23 cellular contexts compared by ENCODE assay signal in genomic region chr2:240705204-240705781, GRCh38. TPM values are rescaled to one million over a fixed set of nuclear protein-coding genes. Genes with fewer than 3 reads are reported as not detected.
DNase-seq lines count a peak whose midpoint lies in the region; ATAC-seq and TF ChIP-seq lines count a peak whose summit lies in the region.
"Had no signal": no experiment of that assay in that cellular context is flagged by ENCODE, and none has a peak within 500 bp of the region (broad histone marks: within the 10 kb centered on the region; RNA-seq: fewer than 3 reads in every experiment).

No MANE protein-coding gene starts in this region.

- peaks cover 36% of the 10 kb centered on the region for H3K27me3 ChIP-seq in DND-41 (ENCODE audit: insufficient read depth, low read length, poor library complexity)
- H3K27me3 ChIP-seq in naive thymus-derived CD4-positive, alpha-beta T cell (ENCODE audit: control insufficient read depth in 2 of 2, insufficient read depth in 2 of 2, low read length in 2 of 2): peaks cover 0 to 3% of the 10 kb centered on the region in 2 donors
- no peaks in the 10 kb centered on the region for H3K27me3 ChIP-seq in Peyer's patch

- TF ChIP-seq POLR2A in Peyer's patch (IDR thresholded peaks at IDR 0.05): no peak

- no peak overlapping the region for H3K9ac ChIP-seq in DND-41 (ENCODE audit: low read depth, low read length)

- H3K9me3 Mint-ChIP-seq in activated CD8-positive, alpha-beta memory T cell treated with anti-CD3 and anti-CD28 coated beads, Interleukin-2, amount 10 ng/mL, durations not matched to agents 7 days and 5 days (ENCODE audit: low read depth): no peaks in the 10 kb centered on the region
- H3K9me3 Mint-ChIP-seq in activated T-helper 1 cell treated with anti-CD3 and anti-CD28 coated beads, Interleukin-12 subunit alpha, Interleukin-12 subunit beta, Interleukin-2, Interleukin-4 antibody, amounts not matched to agents 30 ng/mL and 10 ng/mL and 1 ng/mL, durations not matched to agents 14 hours and 24 hours and 36 hours: no peaks in the 10 kb centered on the region
- peaks cover 0 to 3% (median 0%) of the 10 kb centered on the region in 11 donors for H3K9me3 Mint-ChIP-seq in naive thymus-derived CD4-positive, alpha-beta T cell
- H3K9me3 Mint-ChIP-seq in type B pancreatic cell: no peaks in the 10 kb centered on the region
- H3K9me3 Mint-ChIP-seq: CD4-positive, CD25-positive, alpha-beta regulatory T cell; stimulated activated naive B cell treated with anti-CD40 and anti-IgM and Interleukin-4, amounts not matched to agents 10 μg/mL and 1 μg/mL and 100 μg/mL, for 72 hours had no signal

- H3K4me3 ChIP-seq in DND-41 (ENCODE audit: low read depth in 1 of 2, low read length in 2 of 2): no peak overlapping the region
- no peak overlapping the region for H3K4me3 ChIP-seq in naive thymus-derived CD4-positive, alpha-beta T cell (ENCODE audit: low read length)
- H3K4me3 ChIP-seq in Peyer's patch: no peak overlapping the region
- H3K4me3 ChIP-seq: A549, heart right ventricle, tibial nerve had no signal

- no peak overlapping the region for H3K4me2 ChIP-seq in DND-41 (ENCODE audit: insufficient read depth, low read length)
- H3K4me2 ChIP-seq: A549 had no signal

- peak; percentile 47 for DNase-seq in activated CD8-positive, alpha-beta memory T cell treated with anti-CD3 and anti-CD28 coated beads, Interleukin-2, amount 10 ng/mL, durations not matched to agents 7 days and 5 days
- no peak for DNase-seq in activated CD8-positive, alpha-beta memory T cell treated with anti-CD3 and anti-CD28 coated beads, Interleukin-2, amount 50 U/mL, for 48 hours
- peak; percentile 27 for DNase-seq in DND-41
- DNase-seq in activated T-helper 1 cell treated with anti-CD3 and anti-CD28 coated beads, Interleukin-12 subunit alpha, Interleukin-12 subunit beta, Interleukin-2, Interleukin-4 antibody, amounts not matched to agents 30 ng/mL and 10 ng/mL and 1 ng/mL, durations not matched to agents 14 hours and 24 hours and 36 hours (ENCODE audit: low spot score): no peak
- peak in 3 of 9 donors; percentile 23 to 25 (median 24) for DNase-seq in naive thymus-derived CD4-positive, alpha-beta T cell
- DNase-seq in hypothalamus (lab: John Stamatoyannopoulos, UW): no peak
- DNase-seq in type B pancreatic cell (ENCODE audit: extremely low spot score, unreplicated experiment): no peak
- no peak for DNase-seq in Peyer's patch
- DNase-seq: activated CD4-positive, CD25-positive, alpha-beta regulatory T cell; anterior cingulate cortex; DMS53; islet precursor cell; mammary epithelial cell; NCI-H2171; NCI-H748 treated with DMSO at 0.1 percent for 48 hours; stimulated activated naive B cell treated with anti-CD40 and anti-IgM and Interleukin-4, amounts not matched to agents 10 μg/mL and 1 μg/mL and 100 μg/mL, for 72 hours had no signal

- no peak overlapping the region for H3K27ac Mint-ChIP-seq in activated CD8-positive, alpha-beta memory T cell treated with anti-CD3 and anti-CD28 coated beads, Interleukin-2, amount 10 ng/mL, durations not matched to agents 7 days and 5 days
- no peak overlapping the region for H3K27ac Mint-ChIP-seq in activated T-helper 1 cell treated with anti-CD3 and anti-CD28 coated beads, Interleukin-12 subunit alpha, Interleukin-12 subunit beta, Interleukin-2, Interleukin-4 antibody, amounts not matched to agents 30 ng/mL and 10 ng/mL and 1 ng/mL, durations not matched to agents 14 hours and 24 hours and 36 hours
- peak overlapping the region in 3 of 9 donors; percentile 15 to 78 (median 46) for H3K27ac Mint-ChIP-seq in naive thymus-derived CD4-positive, alpha-beta T cell
- H3K27ac Mint-ChIP-seq in type B pancreatic cell: no peak overlapping the region
- H3K27ac Mint-ChIP-seq: stimulated activated naive B cell treated with anti-CD40 and anti-IgM and Interleukin-4, amounts not matched to agents 10 μg/mL and 1 μg/mL and 100 μg/mL, for 72 hours had no signal

- peaks cover 8% of the 10 kb centered on the region for H4K20me1 ChIP-seq in DND-41 (ENCODE audit: insufficient read depth, low read length)

- POLR2A ChIA-PET in naive thymus-derived CD4-positive, alpha-beta T cell (lab: Charles Lee): interaction anchor here (0.8 kb wide), 1 partner anchor 83 kb away, joined by 5 read pairs; no protein-coding TSS in a partner anchor

- H3K27ac ChIP-seq in DND-41 (ENCODE audit: low read length): no peak overlapping the region
- no peak overlapping the region for H3K27ac ChIP-seq in naive thymus-derived CD4-positive, alpha-beta T cell (ENCODE audit: low read depth, low read length)
- no peak overlapping the region for H3K27ac ChIP-seq in Peyer's patch
- H3K27ac ChIP-seq: A549, heart right ventricle, tibial nerve had no signal

- no peak for ATAC-seq in activated CD8-positive, alpha-beta memory T cell treated with anti-CD3 and anti-CD28 coated beads, Interleukin-2, amount 10 ng/mL, durations not matched to agents 7 days and 5 days
- ATAC-seq in DND-41 (ENCODE audit: insufficient read depth, low read depth): peak; percentile 75
- peak; percentile 42 for ATAC-seq in naive thymus-derived CD4-positive, alpha-beta T cell
- ATAC-seq: A549; stimulated activated naive B cell treated with anti-CD40 and anti-IgM and Interleukin-4, amounts not matched to agents 10 μg/mL and 1 μg/mL and 100 μg/mL, for 72 hours had no signal

- no peaks in the 10 kb centered on the region for H3K79me2 ChIP-seq in DND-41 (ENCODE audit: insufficient read depth, low read length)

- no peak overlapping the region for H2AFZ ChIP-seq in DND-41 (ENCODE audit: low read depth, low read length)

- H3K9me3 ChIP-seq in DND-41 (ENCODE audit: insufficient read depth, low read length, severe bottlenecking): no peaks in the 10 kb centered on the region
- H3K9me3 ChIP-seq in naive thymus-derived CD4-positive, alpha-beta T cell (ENCODE audit: control insufficient read depth in 2 of 3, low read length in 3 of 3): no peaks in the 10 kb centered on the region
- H3K9me3 ChIP-seq in Peyer's patch: no peaks in the 10 kb centered on the region
- H3K9me3 ChIP-seq: A549, heart right ventricle, tibial nerve had no signal

- no peaks in the 10 kb centered on the region for H3K36me3 ChIP-seq in DND-41 (ENCODE audit: insufficient read depth, low read length)
- no peaks in the 10 kb centered on the region for H3K36me3 ChIP-seq in naive thymus-derived CD4-positive, alpha-beta T cell (ENCODE audit: control insufficient read depth in 2 of 3, insufficient read depth in 3 of 3, low read length in 3 of 3)
- H3K36me3 ChIP-seq in Peyer's patch: no peaks in the 10 kb centered on the region
- H3K36me3 ChIP-seq: heart right ventricle, tibial nerve had no signal

- H3K4me1 ChIP-seq in DND-41 (ENCODE audit: insufficient read depth, low read length): peaks cover 6% of the 10 kb centered on the region; the same call in 1 of the 2 replicates
- peaks cover 10 to 22% of the 10 kb centered on the region in 2 donors for H3K4me1 ChIP-seq in naive thymus-derived CD4-positive, alpha-beta T cell (ENCODE audit: control insufficient read depth in 2 of 2, insufficient read depth in 2 of 2, low read length in 2 of 2)
- no peaks in the 10 kb centered on the region for H3K4me1 ChIP-seq in Peyer's patch
- H3K4me1 ChIP-seq: A549, tibial nerve had no signal

- peaks cover 43% of the 10 kb centered on the region for H3K27me3 Mint-ChIP-seq in activated CD8-positive, alpha-beta memory T cell treated with anti-CD3 and anti-CD28 coated beads, Interleukin-2, amount 10 ng/mL, durations not matched to agents 7 days and 5 days
- peaks cover 36% of the 10 kb centered on the region for H3K27me3 Mint-ChIP-seq in activated T-helper 1 cell treated with anti-CD3 and anti-CD28 coated beads, Interleukin-12 subunit alpha, Interleukin-12 subunit beta, Interleukin-2, Interleukin-4 antibody, amounts not matched to agents 30 ng/mL and 10 ng/mL and 1 ng/mL, durations not matched to agents 14 hours and 24 hours and 36 hours (ENCODE audit: insufficient read depth)
- peaks cover 5 to 46% (median 10%) of the 10 kb centered on the region in 5 donors for H3K27me3 Mint-ChIP-seq in naive thymus-derived CD4-positive, alpha-beta T cell
- H3K27me3 Mint-ChIP-seq in type B pancreatic cell: peaks cover 18% of the 10 kb centered on the region

- intact Hi-C loops in activated T-helper 1 cell treated with anti-CD3 and anti-CD28 coated beads, Interleukin-12 subunit alpha, Interleukin-12 subunit beta, Interleukin-2, Interleukin-4 antibody, amounts not matched to agents 30 ng/mL and 10 ng/mL and 1 ng/mL, durations not matched to agents 14 hours and 24 hours and 36 hours (cut with micrococcal nuclease): loop anchor here (10.0 kb wide), 2 partner anchors 140 to 190 kb away; partner anchors contain the start of genes DUSP28 and RNPEPL1
- intact Hi-C loops in naive thymus-derived CD4-positive, alpha-beta T cell (cut with micrococcal nuclease): loop anchor here in 1 of 2 donors (10.0 kb wide), 2 partner anchors 110 to 190 kb away; no protein-coding TSS in a partner anchor

- no peak overlapping the region for H3K4me3 Mint-ChIP-seq in activated CD8-positive, alpha-beta memory T cell treated with anti-CD3 and anti-CD28 coated beads, Interleukin-2, amount 10 ng/mL, durations not matched to agents 7 days and 5 days
- peak overlapping the region; percentile 42 for H3K4me3 Mint-ChIP-seq in activated T-helper 1 cell treated with anti-CD3 and anti-CD28 coated beads, Interleukin-12 subunit alpha, Interleukin-12 subunit beta, Interleukin-2, Interleukin-4 antibody, amounts not matched to agents 30 ng/mL and 10 ng/mL and 1 ng/mL, durations not matched to agents 14 hours and 24 hours and 36 hours
- peak overlapping the region in 9 of 10 donors; percentile 39 to 78 (median 57) for H3K4me3 Mint-ChIP-seq in naive thymus-derived CD4-positive, alpha-beta T cell
- no peak overlapping the region for H3K4me3 Mint-ChIP-seq in type B pancreatic cell
- H3K4me3 Mint-ChIP-seq: nephron; stimulated activated naive B cell treated with anti-CD40 and anti-IgM and Interleukin-4, amounts not matched to agents 10 μg/mL and 1 μg/mL and 100 μg/mL, for 72 hours had no signal

- TF ChIP-seq CTCF in DND-41 (IDR thresholded peaks at IDR 0.05; ENCODE audit: borderline replicate concordance, extremely low read depth, low read length, poor library complexity, severe bottlenecking): no peak
- TF ChIP-seq CTCF in type B pancreatic cell (conservative IDR thresholded peaks at IDR 0.05): no peak
- TF ChIP-seq CTCF in Peyer's patch (IDR thresholded peaks at IDR 0.05): no peak

- no peaks in the 10 kb centered on the region for H3K36me3 Mint-ChIP-seq in activated CD8-positive, alpha-beta memory T cell treated with anti-CD3 and anti-CD28 coated beads, Interleukin-2, amount 10 ng/mL, durations not matched to agents 7 days and 5 days
- H3K36me3 Mint-ChIP-seq in activated T-helper 1 cell treated with anti-CD3 and anti-CD28 coated beads, Interleukin-12 subunit alpha, Interleukin-12 subunit beta, Interleukin-2, Interleukin-4 antibody, amounts not matched to agents 30 ng/mL and 10 ng/mL and 1 ng/mL, durations not matched to agents 14 hours and 24 hours and 36 hours (ENCODE audit: low read depth): no peaks in the 10 kb centered on the region
- no peaks in the 10 kb centered on the region for H3K36me3 Mint-ChIP-seq in naive thymus-derived CD4-positive, alpha-beta T cell
- H3K36me3 Mint-ChIP-seq in type B pancreatic cell: no peaks in the 10 kb centered on the region
- H3K36me3 Mint-ChIP-seq: CD4-positive, CD25-positive, alpha-beta regulatory T cell; stimulated activated naive B cell treated with anti-CD40 and anti-IgM and Interleukin-4, amounts not matched to agents 10 μg/mL and 1 μg/mL and 100 μg/mL, for 72 hours had no signal

- H3K4me1 Mint-ChIP-seq in activated CD8-positive, alpha-beta memory T cell treated with anti-CD3 and anti-CD28 coated beads, Interleukin-2, amount 10 ng/mL, durations not matched to agents 7 days and 5 days: peaks cover 13% of the 10 kb centered on the region
- peaks cover 13% of the 10 kb centered on the region for H3K4me1 Mint-ChIP-seq in activated T-helper 1 cell treated with anti-CD3 and anti-CD28 coated beads, Interleukin-12 subunit alpha, Interleukin-12 subunit beta, Interleukin-2, Interleukin-4 antibody, amounts not matched to agents 30 ng/mL and 10 ng/mL and 1 ng/mL, durations not matched to agents 14 hours and 24 hours and 36 hours (ENCODE audit: low read depth)
- H3K4me1 Mint-ChIP-seq in naive thymus-derived CD4-positive, alpha-beta T cell: peaks cover 15 to 20% (median 17%) of the 10 kb centered on the region in 7 donors
- H3K4me1 Mint-ChIP-seq in type B pancreatic cell (ENCODE audit: unreplicated experiment): peaks cover 4% of the 10 kb centered on the region

- CTCF ChIA-PET in activated CD8-positive, alpha-beta memory T cell treated with anti-CD3 and anti-CD28 coated beads, Interleukin-2, amount 10 ng/mL, durations not matched to agents 7 days and 5 days (lab: Charles Lee): interaction anchor here (0.7 to 0.8 kb wide), 3 partner anchors 144 to 464 kb away, joined by 3 to 8 read pairs (median 3); no protein-coding TSS in a partner anchor
- CTCF ChIA-PET in naive thymus-derived CD4-positive, alpha-beta T cell (lab: Charles Lee): interaction anchor here (0.6 kb wide), 1 partner anchor 140 kb away, joined by 3 read pairs; no protein-coding TSS in a partner anchor

RNA-seq across cellular contexts. Expression of gene AQP12A, which starts 13.6 kb away (rescaled TPM):
- total RNA-seq in activated CD8-positive, alpha-beta memory T cell treated with anti-CD3 and anti-CD28 coated beads, Interleukin-2, amount 10 ng/mL, durations not matched to agents 7 days and 5 days: not detected
- total RNA-seq in activated T-helper 1 cell treated with anti-CD3 and anti-CD28 coated beads, Interleukin-12 subunit alpha, Interleukin-12 subunit beta, Interleukin-2, Interleukin-4 antibody, amounts not matched to agents 30 ng/mL and 10 ng/mL and 1 ng/mL, durations not matched to agents 14 hours and 24 hours and 36 hours: not detected in 2 replicates
- total RNA-seq in naive thymus-derived CD4-positive, alpha-beta T cell: not detected
- polyA plus RNA-seq in naive thymus-derived CD4-positive, alpha-beta T cell: not detected
- 0.97 TPM in 1 of 2 replicates, not detected in the other for total RNA-seq in type B pancreatic cell (ENCODE audit: low replicate concordance)
- 1 to 10 TPM in 1 of 4 donors, not detected in 3; 9.2 TPM for total RNA-seq in Peyer's patch
- total RNA-seq: CD4-positive, CD25-positive, alpha-beta regulatory T cell; heart right ventricle; LHCN-M2; mammary epithelial cell; pulmonary artery endothelial cell had no signal
- polyA plus RNA-seq: A549; CD4-positive, CD25-positive, alpha-beta regulatory T cell; heart right ventricle; mammary epithelial cell had no signal

RNA-seq across cellular contexts. Expression of gene AQP12B, which starts 22.6 kb away (rescaled TPM):
- total RNA-seq in activated CD8-positive, alpha-beta memory T cell treated with anti-CD3 and anti-CD28 coated beads, Interleukin-2, amount 10 ng/mL, durations not matched to agents 7 days and 5 days: not detected
- not detected in 2 replicates for total RNA-seq in activated T-helper 1 cell treated with anti-CD3 and anti-CD28 coated beads, Interleukin-12 subunit alpha, Interleukin-12 subunit beta, Interleukin-2, Interleukin-4 antibody, amounts not matched to agents 30 ng/mL and 10 ng/mL and 1 ng/mL, durations not matched to agents 14 hours and 24 hours and 36 hours
- total RNA-seq in naive thymus-derived CD4-positive, alpha-beta T cell: not detected
- not detected for polyA plus RNA-seq in naive thymus-derived CD4-positive, alpha-beta T cell
- total RNA-seq in type B pancreatic cell (ENCODE audit: low replicate concordance): 0.10 and 0.43 TPM in 2 replicates
- 1 to 10 TPM in 3 of 4 donors, not detected in 1; 1.9 to 9.6 (median 2.5) TPM for total RNA-seq in Peyer's patch
- total RNA-seq: CD4-positive, CD25-positive, alpha-beta regulatory T cell; heart right ventricle; LHCN-M2; mammary epithelial cell; pulmonary artery endothelial cell had no signal
- polyA plus RNA-seq: A549; CD4-positive, CD25-positive, alpha-beta regulatory T cell; mammary epithelial cell had no signal

Comparison
In these comparisons a context has a peak if more than half of its experiments do, and no peak if none do; other contexts are left out.
1. DNase-seq: peak in activated CD8-positive, alpha-beta memory T cell treated with anti-CD3 and anti-CD28 coated beads, Interleukin-2, amount 10 ng/mL, durations not matched to agents 7 days and 5 days (single experiment) and DND-41 (single experiment); none in activated CD8-positive, alpha-beta memory T cell treated with anti-CD3 and anti-CD28 coated beads, Interleukin-2, amount 50 U/mL, for 48 hours (single experiment), activated T-helper 1 cell treated with anti-CD3 and anti-CD28 coated beads, Interleukin-12 subunit alpha, Interleukin-12 subunit beta, Interleukin-2, Interleukin-4 antibody, amounts not matched to agents 30 ng/mL and 10 ng/mL and 1 ng/mL, durations not matched to agents 14 hours and 24 hours and 36 hours (single experiment), hypothalamus (0 of 51), type B pancreatic cell (single experiment) and Peyer's patch (0 of 3).
2. H3K4me3 Mint-ChIP-seq: peak in activated T-helper 1 cell treated with anti-CD3 and anti-CD28 coated beads, Interleukin-12 subunit alpha, Interleukin-12 subunit beta, Interleukin-2, Interleukin-4 antibody, amounts not matched to agents 30 ng/mL and 10 ng/mL and 1 ng/mL, durations not matched to agents 14 hours and 24 hours and 36 hours (single experiment) and naive thymus-derived CD4-positive, alpha-beta T cell (9 of 10); none in activated CD8-positive, alpha-beta memory T cell treated with anti-CD3 and anti-CD28 coated beads, Interleukin-2, amount 10 ng/mL, durations not matched to agents 7 days and 5 days (single experiment) and type B pancreatic cell (single experiment).